In the genomic region with DNA sequence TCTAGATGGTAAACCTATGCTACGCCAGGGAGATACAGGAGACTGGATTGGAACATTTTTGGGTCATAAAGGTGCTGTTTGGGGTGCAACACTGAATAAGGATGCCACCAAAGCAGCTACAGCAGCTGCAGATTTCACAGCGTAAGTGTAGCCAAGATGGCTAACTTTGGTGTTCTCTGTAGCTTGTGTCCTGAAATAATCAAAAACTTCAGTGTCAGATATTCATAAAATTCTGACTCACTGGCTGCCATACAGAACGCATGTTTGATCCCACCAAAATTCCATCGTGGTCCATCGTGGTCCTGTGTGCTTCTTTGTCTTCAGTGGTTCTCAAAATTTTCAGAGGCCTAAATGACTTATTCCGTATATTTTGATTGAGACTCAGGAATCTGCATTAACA, we compare ENCODE assay signal across 9 cellular contexts. TPM values are rescaled to one million over a fixed set of nuclear protein-coding genes. Genes with fewer than 3 reads are reported as not detected.
DNase-seq lines count a peak whose midpoint lies in the region; ATAC-seq and TF ChIP-seq lines count a peak whose summit lies in the region.
"Had no signal": no experiment of that assay in that cellular context is flagged by ENCODE, and none has a peak within 500 bp of the region (broad histone marks: within the 10 kb centered on the region; RNA-seq: fewer than 3 reads in every experiment).

No MANE protein-coding gene starts in this region.

- H3K79me2 ChIP-seq in mammary epithelial cell (ENCODE audit: insufficient read depth, low read length) = peaks cover 64% of the 10 kb centered on the region

- 44% methylated on average over 5 of the region's 6 CpGs for WGBS in mammary epithelial cell (ENCODE audit: low coverage, missing lambda C conversion rate)

- POLR2A ChIA-PET in A673 (lab: Charles Lee; ENCODE audit: low non-redundant PET) = no interaction called here

- no peaks in the 10 kb centered on the region for H3K27me3 ChIP-seq in A673 (replicated peaks; ENCODE audit: insufficient read depth, low read depth, low read length, poor library complexity)
- H3K27me3 ChIP-seq in HUES48 (ENCODE audit: control insufficient read depth, insufficient read depth, low read length) = no peaks in the 10 kb centered on the region
- no peaks in the 10 kb centered on the region for H3K27me3 ChIP-seq in mammary epithelial cell (ENCODE audit: insufficient read depth, low read length)
- no peaks in the 10 kb centered on the region for H3K27me3 ChIP-seq in mucosa of rectum (ENCODE audit: control insufficient read depth in 2 of 2, insufficient read depth in 2 of 2, low read length in 2 of 2)
- H3K27me3 ChIP-seq: Peyer's patch had no signal

- dilution Hi-C loops in mammary epithelial cell (cut with HindIII; ENCODE audit: low sequenced_read_pairs) = no loop called here

- H3K4me3 ChIP-seq in A673 (ENCODE audit: low read depth, low read length, poor library complexity, severe bottlenecking) (peak overlapping the region; percentile 99), HUES48 (ENCODE audit: low read depth, low read length) (peak overlapping the region; percentile 99), mammary epithelial cell (replicated peaks in 1 of 3; ENCODE audit: insufficient read depth in 1 of 3, low read depth in 2 of 3, low read length in 3 of 3) (peak overlapping the region; percentile 72 to 91 (median 76)), mucosa of rectum (ENCODE audit: low read length in 2 of 2) (peak overlapping the region; percentile 95 to 98)

- peaks cover 3% of the 10 kb centered on the region for H4K20me1 ChIP-seq in mammary epithelial cell (ENCODE audit: insufficient read depth, low read length)

- H3K9ac ChIP-seq in HUES48 (ENCODE audit: low read depth, low read length) = peak overlapping the region; percentile 98
- H3K9ac ChIP-seq in mammary epithelial cell (ENCODE audit: insufficient read depth, low read length) = peak overlapping the region; percentile 99
- peak overlapping the region; percentile 29 to 98 for H3K9ac ChIP-seq in mucosa of rectum (ENCODE audit: low read depth in 1 of 2, low read length in 2 of 2)

- TF ChIP-seq CTCF in A673 (conservative IDR thresholded peaks at IDR 0.05; ENCODE audit: low read depth, low read length) = no peak
- no peak for TF ChIP-seq CTCF in mammary epithelial cell (conservative IDR thresholded peaks at IDR 0.05 in 1 of 2, IDR thresholded peaks at IDR 0.05 in 1 of 2; ENCODE audit: extremely low read depth in 1 of 2, insufficient read depth in 1 of 2, low read depth in 1 of 2, low read length in 2 of 2)

- H3K4me1 ChIP-seq in A673 (ENCODE audit: insufficient read depth, low read length, poor library complexity, severe bottlenecking) (peaks cover 33% of the 10 kb centered on the region), HUES48 (ENCODE audit: control insufficient read depth, insufficient read depth, low read length) (peaks cover 8% of the 10 kb centered on the region), mammary epithelial cell (ENCODE audit: insufficient read depth, low read length) (peaks cover 24% of the 10 kb centered on the region), mucosa of rectum (ENCODE audit: control insufficient read depth in 2 of 2, insufficient read depth in 2 of 2, low read length in 2 of 2) (peaks cover 11 to 20% of the 10 kb centered on the region in 2 donors)

- no peak for ATAC-seq in GM19035 (IDR thresholded peaks at IDR 0.05; ENCODE audit: unreplicated experiment)
- ATAC-seq in GM21717 (IDR thresholded peaks at IDR 0.05; ENCODE audit: unreplicated experiment) = no peak

- H2AFZ ChIP-seq in mammary epithelial cell (ENCODE audit: low read depth, low read length) = no peak overlapping the region

- CTCF ChIA-PET in A673 (lab: Charles Lee) (no interaction called here), mammary epithelial cell (lab: Charles Lee; ENCODE audit: low non-redundant PET) (no interaction called here)

- H3K9me3 ChIP-seq in A673 (ENCODE audit: low read depth, low read length, poor library complexity, severe bottlenecking) = no peaks in the 10 kb centered on the region
- H3K9me3 ChIP-seq in HUES48 (ENCODE audit: control insufficient read depth, insufficient read depth, low read length) = no peaks in the 10 kb centered on the region
- H3K9me3 ChIP-seq in mammary epithelial cell (replicated peaks; ENCODE audit: insufficient read depth, low read length) = no peaks in the 10 kb centered on the region
- H3K9me3 ChIP-seq in mucosa of rectum (ENCODE audit: control insufficient read depth in 2 of 2, low read length in 2 of 2) = no peaks in the 10 kb centered on the region
- H3K9me3 ChIP-seq: Peyer's patch had no signal

- peaks cover 10% of the 10 kb centered on the region for H3K36me3 ChIP-seq in A673 (ENCODE audit: insufficient read depth, low read length, poor library complexity, severe bottlenecking)
- H3K36me3 ChIP-seq in HUES48 (ENCODE audit: control insufficient read depth, insufficient read depth, low read length) = peaks cover 48% of the 10 kb centered on the region
- H3K36me3 ChIP-seq in mammary epithelial cell (ENCODE audit: insufficient read depth, low read length) = peaks cover 13% of the 10 kb centered on the region
- H3K36me3 ChIP-seq in mucosa of rectum (ENCODE audit: control insufficient read depth in 2 of 2, insufficient read depth in 2 of 2, low read length in 2 of 2) = peaks cover 6 to 9% of the 10 kb centered on the region in 2 donors
- H3K36me3 ChIP-seq: Peyer's patch had no signal

- in situ Hi-C loops in mammary epithelial cell (cut with MboI; ENCODE audit: low sequenced_read_pairs in 2 of 2) = no loop called here

- peak overlapping the region; percentile 92 for H3K4me2 ChIP-seq in mammary epithelial cell (ENCODE audit: insufficient read depth, low read depth, low read length)

- H3K27ac ChIP-seq in A673 (ENCODE audit: low read depth, low read length, poor library complexity, severe bottlenecking) (peak overlapping the region; percentile 98), HUES48 (ENCODE audit: low read depth, low read length) (no peak overlapping the region), mammary epithelial cell (ENCODE audit: insufficient read depth, low read depth, low read length) (peak overlapping the region; percentile 97), mucosa of rectum (ENCODE audit: low read depth in 2 of 2, low read length in 2 of 2) (no peak overlapping the region)

- no peak for DNase-seq in A673 (ENCODE audit: low spot score)
- DNase-seq in mammary epithelial cell = peak; percentile 24
- DNase-seq in amygdala (lab: John Stamatoyannopoulos, UW) = no peak
- DNase-seq in NCI-H69 (lab: John Stamatoyannopoulos, UW) = no peak
- DNase-seq: Peyer's patch had no signal

- BruUV-seq in A673 (replicated peaks; lab: Mats Ljungman, UMichigan) (no TSS peak), mammary epithelial cell (replicated peaks; lab: Mats Ljungman, UMichigan) (no TSS peak)

- intact Hi-C loops in A673 (cut with micrococcal nuclease; ENCODE audit: unreplicated experiment) (no loop called here), mammary epithelial cell (cut with micrococcal nuclease) (no loop called here)

RNA-seq across cellular contexts. Expression of gene STRAP, which starts 1.3 kb away (rescaled TPM):
- total RNA-seq in A673 (2021) (222 and 247 TPM in 2 replicates), mammary epithelial cell (100 to 1,000 TPM in 1 of 2 donors, 10 to 100 TPM in 1; 83.2 to 163 TPM)
- polyA plus RNA-seq in mammary epithelial cell = 133 TPM
- polyA minus RNA-seq in mammary epithelial cell = 84.0 TPM

RNA-seq across cellular contexts. Expression of gene DERA, which starts 27.6 kb away (rescaled TPM):
- total RNA-seq in A673 (2021) (43.7 and 53.0 TPM in 2 replicates), mammary epithelial cell (10 to 100 TPM; 43.2 to 49.2 TPM)
- polyA plus RNA-seq in mammary epithelial cell = 30.6 TPM
- 29.7 TPM for polyA minus RNA-seq in mammary epithelial cell

Comparison
In these comparisons a context has a peak if more than half of its experiments do, and no peak if none do; other contexts are left out.
1. H3K27ac ChIP-seq: peak in A673 (single experiment) and mammary epithelial cell (single experiment); none in HUES48 (single experiment) and mucosa of rectum (0 of 2).
2. Peak in every context shown above with its lines, with median percentiles within 50 percentile points of each other: H3K4me3 ChIP-seq and H3K9ac ChIP-seq.